Comparison of ENCODE assay signal across 9 cellular contexts in the genomic region with DNA sequence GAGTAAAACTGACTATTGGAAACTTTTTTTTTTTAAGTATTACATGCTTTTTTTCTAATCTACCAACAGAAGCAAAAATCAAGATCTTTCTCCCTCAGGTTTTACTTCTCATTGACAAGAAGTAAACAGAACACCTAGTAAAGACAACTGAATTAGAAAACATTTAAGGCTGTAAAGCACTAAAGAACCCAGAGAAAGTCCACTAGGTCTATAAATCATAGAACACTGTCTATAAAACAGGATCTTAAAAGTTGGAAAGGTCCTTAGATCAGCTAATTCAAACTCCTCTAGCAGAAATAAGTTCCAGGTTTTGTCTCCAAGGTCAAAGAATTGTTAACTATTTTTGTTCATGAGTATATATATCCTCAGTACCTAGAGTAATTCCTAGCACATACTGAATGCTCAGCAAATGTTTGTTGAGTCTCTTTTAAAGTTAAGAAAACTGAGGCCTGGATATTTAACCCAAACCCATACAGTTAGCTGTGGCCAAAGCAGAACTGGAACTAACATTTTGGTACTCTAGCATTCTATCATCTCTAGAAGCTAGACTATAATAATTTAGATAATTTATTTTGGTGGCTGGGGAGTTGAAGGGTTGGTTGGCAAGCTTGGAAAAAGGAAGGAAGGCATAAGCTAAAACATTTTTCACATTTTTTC. TPM values are rescaled to one million over a fixed set of nuclear protein-coding genes. Genes with fewer than 3 reads are reported as not detected.
DNase-seq lines count a peak whose midpoint lies in the region; ATAC-seq and TF ChIP-seq lines count a peak whose summit lies in the region.
"Had no signal": no experiment of that assay in that cellular context is flagged by ENCODE, and none has a peak within 500 bp of the region (broad histone marks: within the 10 kb centered on the region; RNA-seq: fewer than 3 reads in every experiment).

No MANE protein-coding gene starts in this region.

- no peak for ATAC-seq in activated CD8-positive, alpha-beta memory T cell treated with anti-CD3 and anti-CD28 coated beads, Interleukin-2, amount 10 ng/mL, durations not matched to agents 7 days and 5 days
- ATAC-seq in activated B cell treated with CpG ODN at 0.5 μM for 24 hours (ENCODE audit: low read depth) (no peak), left lung (no peak), GM18511 (IDR thresholded peaks at IDR 0.05; ENCODE audit: unreplicated experiment) (no peak)

- no peak for TF ChIP-seq POLR2A in stomach (IDR thresholded peaks at IDR 0.05)

- H3K9me3 ChIP-seq in left lung (no peaks in the 10 kb centered on the region), stomach (no peaks in the 10 kb centered on the region)

- H3K27me3 Mint-ChIP-seq in activated CD8-positive, alpha-beta memory T cell treated with anti-CD3 and anti-CD28 coated beads, Interleukin-2, amount 10 ng/mL, durations not matched to agents 7 days and 5 days, result no peaks in the 10 kb centered on the region
- H3K27me3 Mint-ChIP-seq in activated B cell treated with CpG ODN at 0.5 μM for 24 hours, result no peaks in the 10 kb centered on the region

- H3K4me3 ChIP-seq in left lung (no peak overlapping the region), stomach (peak overlapping the region in 2 of 4 donors; percentile 78 to 84)

- no peak for DNase-seq in activated CD8-positive, alpha-beta memory T cell treated with anti-CD3 and anti-CD28 coated beads, Interleukin-2, amount 10 ng/mL, durations not matched to agents 7 days and 5 days
- no peak for DNase-seq in activated CD8-positive, alpha-beta memory T cell treated with anti-CD3 and anti-CD28 coated beads, Interleukin-2, amount 50 U/mL, for 4 hours
- DNase-seq in activated B cell treated with CpG ODN at 0.5 μM for 24 hours (no peak), left lung (no peak), stomach (no peak), HPDE6-E6E7 (ENCODE audit: extremely low spot score) (no peak), epidermal melanocyte (ENCODE audit: insufficient read length, low spot score) (no peak)
- DNase-seq: NCI-H526 treated with DMSO at 0.1 percent for 48 hours had no signal

- CTCF ChIA-PET in activated CD8-positive, alpha-beta memory T cell treated with anti-CD3 and anti-CD28 coated beads, Interleukin-2, amount 10 ng/mL, durations not matched to agents 7 days and 5 days (lab: Charles Lee), result interaction anchor here (0.8 to 1.6 kb wide), 4 partner anchors 15 to 53 kb away, joined by 3 to 5 read pairs (median 3); no protein-coding TSS in a partner anchor
- CTCF ChIA-PET in activated B cell treated with CpG ODN at 0.5 μM for 24 hours (lab: Charles Lee), result interaction anchor here (0.6 to 1.5 kb wide), 3 partner anchors 10 to 31 kb away, joined by 3 to 4 read pairs (median 3); no protein-coding TSS in a partner anchor

- POLR2A ChIA-PET in activated B cell treated with CpG ODN at 0.5 μM for 24 hours (lab: Charles Lee), result interaction anchor here (0.6 to 5.2 kb wide), 6 partner anchors 11 to 852 kb away, joined by 5 to 88 read pairs (median 16); no protein-coding TSS in a partner anchor

- no peaks in the 10 kb centered on the region for H3K36me3 ChIP-seq in left lung
- no peaks in the 10 kb centered on the region for H3K36me3 ChIP-seq in stomach

- no peak for TF ChIP-seq CTCF in activated B cell treated with CpG ODN at 0.5 μM for 24 hours (IDR thresholded peaks at IDR 0.05)
- no peak for TF ChIP-seq CTCF in left lung (IDR thresholded peaks at IDR 0.05)
- no peak for TF ChIP-seq CTCF in stomach (IDR thresholded peaks at IDR 0.05)

- H3K27ac Mint-ChIP-seq in activated CD8-positive, alpha-beta memory T cell treated with anti-CD3 and anti-CD28 coated beads, Interleukin-2, amount 10 ng/mL, durations not matched to agents 7 days and 5 days, result peak overlapping the region; percentile 92
- H3K27ac Mint-ChIP-seq in activated B cell treated with CpG ODN at 0.5 μM for 24 hours, result peak overlapping the region; percentile 79

- TF ChIP-seq EP300 in stomach (IDR thresholded peaks at IDR 0.05), result no peak

- H3K27ac ChIP-seq in left lung, result peak overlapping the region; percentile 11 to 92
- peak overlapping the region in 4 of 5 donors; percentile 3 to 94 (median 52) for H3K27ac ChIP-seq in stomach

- H3K4me1 ChIP-seq in left lung (peaks cover 15 to 86% of the 10 kb centered on the region in 2 donors), stomach (peaks cover 38 to 84% (median 60%) of the 10 kb centered on the region in 4 donors)

- peaks cover 66% of the 10 kb centered on the region for H3K4me1 Mint-ChIP-seq in activated CD8-positive, alpha-beta memory T cell treated with anti-CD3 and anti-CD28 coated beads, Interleukin-2, amount 10 ng/mL, durations not matched to agents 7 days and 5 days
- H3K4me1 Mint-ChIP-seq in activated B cell treated with CpG ODN at 0.5 μM for 24 hours, result peaks cover 79% of the 10 kb centered on the region

- H3K27me3 ChIP-seq in left lung (no peaks in the 10 kb centered on the region), stomach (no peaks in the 10 kb centered on the region)

- no peaks in the 10 kb centered on the region for H3K9me3 Mint-ChIP-seq in activated CD8-positive, alpha-beta memory T cell treated with anti-CD3 and anti-CD28 coated beads, Interleukin-2, amount 10 ng/mL, durations not matched to agents 7 days and 5 days (ENCODE audit: low read depth)
- no peaks in the 10 kb centered on the region for H3K9me3 Mint-ChIP-seq in activated B cell treated with CpG ODN at 0.5 μM for 24 hours

- intact Hi-C loops in activated B cell treated with CpG ODN at 0.5 μM for 24 hours (cut with micrococcal nuclease), result loop anchor here (1.0 to 5.0 kb wide), 2 partner anchors 25 to 279 kb away; partner anchors contain the start of gene RNF11
- intact Hi-C loops in left lung (cut with DNase I), result no loop called here
- intact Hi-C loops in stomach (cut with DNase I; ENCODE audit: low total_unique reads), result no loop called here

- peaks cover 4% of the 10 kb centered on the region for H3K36me3 Mint-ChIP-seq in activated CD8-positive, alpha-beta memory T cell treated with anti-CD3 and anti-CD28 coated beads, Interleukin-2, amount 10 ng/mL, durations not matched to agents 7 days and 5 days
- peaks cover 13% of the 10 kb centered on the region for H3K36me3 Mint-ChIP-seq in activated B cell treated with CpG ODN at 0.5 μM for 24 hours (ENCODE audit: low read depth)

- H3K4me3 Mint-ChIP-seq in activated CD8-positive, alpha-beta memory T cell treated with anti-CD3 and anti-CD28 coated beads, Interleukin-2, amount 10 ng/mL, durations not matched to agents 7 days and 5 days, result peak overlapping the region; percentile 78
- H3K4me3 Mint-ChIP-seq in activated B cell treated with CpG ODN at 0.5 μM for 24 hours, result peak overlapping the region; percentile 97

RNA-seq across cellular contexts. Expression of gene EPS15, which starts 3.0 kb away (rescaled TPM):
- 10 to 100 TPM; 71.6 to 80.0 TPM for total RNA-seq in activated CD8-positive, alpha-beta memory T cell treated with anti-CD3 and anti-CD28 coated beads, Interleukin-2, amount 10 ng/mL, durations not matched to agents 7 days and 5 days
- total RNA-seq in activated B cell treated with CpG ODN at 0.5 μM for 24 hours (150 and 151 TPM in 2 replicates), left lung (10 to 100 TPM; 67.2 to 79.0 TPM), stomach (100 to 1,000 TPM in 1 of 5 donors, 10 to 100 TPM in 4; 43.8 to 139 (median 67.4) TPM)
- polyA plus RNA-seq in stomach, result 10 to 100 TPM; 13.3 to 23.4 (median 15.3) TPM
